10 cellular contexts compared by ENCODE assay signal in the genomic region with DNA sequence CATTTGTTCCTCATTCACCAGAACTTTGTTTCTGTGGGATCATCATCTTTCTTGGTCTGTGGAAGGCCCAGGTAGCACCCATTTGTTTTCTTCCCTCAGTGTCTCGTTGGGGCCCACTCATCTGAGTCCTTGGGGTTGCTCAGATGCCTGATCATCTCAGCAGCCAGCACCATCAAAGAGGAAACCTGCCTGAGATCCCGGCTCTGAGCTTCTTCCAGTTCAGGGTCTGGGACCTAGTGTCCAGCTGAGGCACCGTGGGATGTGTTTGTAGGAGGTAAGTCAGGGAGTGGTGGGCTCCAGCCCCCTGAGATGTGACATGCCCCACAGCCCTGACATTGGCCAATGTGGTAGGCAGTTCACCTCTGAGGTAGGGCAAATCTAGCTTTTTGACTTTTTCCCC. TPM values are rescaled to one million over a fixed set of nuclear protein-coding genes. Genes with fewer than 3 reads are reported as not detected.
DNase-seq lines count a peak whose midpoint lies in the region; ATAC-seq and TF ChIP-seq lines count a peak whose summit lies in the region.
"Had no signal": no experiment of that assay in that cellular context is flagged by ENCODE, and none has a peak within 500 bp of the region (broad histone marks: within the 10 kb centered on the region; RNA-seq: fewer than 3 reads in every experiment).

No MANE protein-coding gene starts in this region.

- no peak overlapping the region for H2BK5ac ChIP-seq in mesenchymal stem cell (ENCODE audit: low read depth, low read length, poor library complexity, severe bottlenecking)
- no peak overlapping the region for H2BK5ac ChIP-seq in H9 (ENCODE audit: insufficient read length, low read length)

- H3K9me3 Mint-ChIP-seq in activated T-helper 1 cell treated with anti-CD3 and anti-CD28 coated beads, Interleukin-12 subunit alpha, Interleukin-12 subunit beta, Interleukin-2, Interleukin-4 antibody, amounts not matched to agents 30 ng/mL and 10 ng/mL and 1 ng/mL, durations not matched to agents 14 hours and 24 hours and 36 hours, result peaks cover 6% of the 10 kb centered on the region
- peaks cover 0 to 5% of the 10 kb centered on the region in 2 experiments; a peak in 3 of 5 replicates for H3K9me3 Mint-ChIP-seq in H9

- H2BK15ac ChIP-seq in mesenchymal stem cell (ENCODE audit: low read depth, poor library complexity, severe bottlenecking) (no peak overlapping the region), H9 (ENCODE audit: low read depth, low read length) (no peak overlapping the region)

- H3K36me3 ChIP-seq in mesenchymal stem cell (ENCODE audit: control insufficient read depth in 1 of 2, insufficient read depth in 2 of 2, low read depth in 1 of 2, low read length in 2 of 2), result no peaks in the 10 kb centered on the region

- H3K23me2 ChIP-seq in H9 (ENCODE audit: insufficient read length, low read depth, low read length, poor library complexity, severe bottlenecking), result peaks cover 2% of the 10 kb centered on the region

- no peak overlapping the region for H4K8ac ChIP-seq in mesenchymal stem cell (ENCODE audit: low read length)
- H4K8ac ChIP-seq in H9 (replicated peaks; ENCODE audit: insufficient read length, low read depth, low read length), result no peak overlapping the region

- H3K27me3 ChIP-seq in mesenchymal stem cell (ENCODE audit: control insufficient read depth in 1 of 2, insufficient read depth in 1 of 2, low read length in 2 of 2) (no peaks in the 10 kb centered on the region), H9 (ENCODE audit: insufficient read depth, low read length) (no peaks in the 10 kb centered on the region)

- peak overlapping the region; percentile 2 for H4K91ac ChIP-seq in mesenchymal stem cell (ENCODE audit: low read length)
- H4K91ac ChIP-seq in H9 (ENCODE audit: insufficient read length, low read depth, low read length), result no peak overlapping the region

- H2BK120ac ChIP-seq in mesenchymal stem cell (ENCODE audit: low read depth, low read length) (no peak overlapping the region), H9 (ENCODE audit: low read depth, low read length, poor library complexity, severe bottlenecking) (no peak overlapping the region)

- H3K36me3 Mint-ChIP-seq in activated T-helper 1 cell treated with anti-CD3 and anti-CD28 coated beads, Interleukin-12 subunit alpha, Interleukin-12 subunit beta, Interleukin-2, Interleukin-4 antibody, amounts not matched to agents 30 ng/mL and 10 ng/mL and 1 ng/mL, durations not matched to agents 14 hours and 24 hours and 36 hours (ENCODE audit: low read depth), result peaks cover 11% of the 10 kb centered on the region
- H3K36me3 Mint-ChIP-seq in H9 (ENCODE audit: insufficient read depth in 1 of 3, low read depth in 3 of 3), result peaks cover 0 to 7% (median 0%) of the 10 kb centered on the region in 3 experiments; a peak in 2 of 7 replicates

- intact Hi-C loops in activated T-helper 1 cell treated with anti-CD3 and anti-CD28 coated beads, Interleukin-12 subunit alpha, Interleukin-12 subunit beta, Interleukin-2, Interleukin-4 antibody, amounts not matched to agents 30 ng/mL and 10 ng/mL and 1 ng/mL, durations not matched to agents 14 hours and 24 hours and 36 hours (cut with micrococcal nuclease), result loop anchor here (1.0 to 10.0 kb wide), 4 partner anchors 23 to 1227 kb away; partner anchors contain the start of gene SREK1

- no peak overlapping the region for H3K4me2 ChIP-seq in mesenchymal stem cell (ENCODE audit: low read length, poor library complexity, severe bottlenecking)
- no peak overlapping the region for H3K4me2 ChIP-seq in H9 (ENCODE audit: insufficient read depth, insufficient read length, low read length)

- no peak overlapping the region for H3K9ac ChIP-seq in mesenchymal stem cell (ENCODE audit: low read length)
- no peak overlapping the region for H3K9ac ChIP-seq in H9 (ENCODE audit: extremely low read depth, insufficient read length, low read length)

- H4K5ac ChIP-seq in H9 (ENCODE audit: insufficient read length, low read depth, low read length), result no peak overlapping the region

- ATAC-seq in GM21360 (IDR thresholded peaks at IDR 0.05; ENCODE audit: unreplicated experiment), result no peak
- ATAC-seq in HG03469 (IDR thresholded peaks at IDR 0.05; ENCODE audit: unreplicated experiment), result no peak
- ATAC-seq: left cardiac atrium had no signal

- H3T11ph ChIP-seq in H9 (ENCODE audit: low read length), result no peak overlapping the region

- no peak overlapping the region for H3K4me3 ChIP-seq in mesenchymal stem cell (ENCODE audit: insufficient read depth in 1 of 2, low read depth in 1 of 2, low read length in 2 of 2)

- H3K4me1 Mint-ChIP-seq in activated T-helper 1 cell treated with anti-CD3 and anti-CD28 coated beads, Interleukin-12 subunit alpha, Interleukin-12 subunit beta, Interleukin-2, Interleukin-4 antibody, amounts not matched to agents 30 ng/mL and 10 ng/mL and 1 ng/mL, durations not matched to agents 14 hours and 24 hours and 36 hours (ENCODE audit: low read depth), result peaks cover 87% of the 10 kb centered on the region
- no peaks in the 10 kb centered on the region for H3K4me1 Mint-ChIP-seq in H9

- no peak overlapping the region for H3K14ac ChIP-seq in mesenchymal stem cell (ENCODE audit: low read length in 2 of 2)
- no peak overlapping the region for H3K14ac ChIP-seq in H9 (ENCODE audit: insufficient read depth, low read length)

- no peak for TF ChIP-seq CTCF in H9 (conservative IDR thresholded peaks at IDR 0.05)

- WGBS in mesenchymal stem cell, result 94% methylated on average over 3 of the region's 3 CpGs
- no CpG with 5 or more reads among the region's 3 CpGs for WGBS in H9 (ENCODE audit: extremely low coverage, insufficient read length, low lambda C conversion rate)

- H3K27me3 Mint-ChIP-seq in activated T-helper 1 cell treated with anti-CD3 and anti-CD28 coated beads, Interleukin-12 subunit alpha, Interleukin-12 subunit beta, Interleukin-2, Interleukin-4 antibody, amounts not matched to agents 30 ng/mL and 10 ng/mL and 1 ng/mL, durations not matched to agents 14 hours and 24 hours and 36 hours (ENCODE audit: insufficient read depth), result no peaks in the 10 kb centered on the region
- H3K27me3 Mint-ChIP-seq in H9 (ENCODE audit: low read depth), result peaks cover 2% of the 10 kb centered on the region

- H3K27ac ChIP-seq in mesenchymal stem cell (ENCODE audit: low read length, poor library complexity, severe bottlenecking) (no peak overlapping the region), H9 (ENCODE audit: insufficient read length, low read depth, low read length) (no peak overlapping the region)

- H2BK12ac ChIP-seq in mesenchymal stem cell (ENCODE audit: low read length in 2 of 2) (no peak overlapping the region), H9 (ENCODE audit: insufficient read length, low read depth, low read length) (no peak overlapping the region)

- peak; percentile 31 for DNase-seq in stimulated activated CD4-positive, alpha-beta T cell treated with anti-CD3 and anti-CD28 coated beads, Interleukin-1b, Interleukin-23, amount 100 ng/mL, for 48 hours
- DNase-seq in stimulated activated CD4-positive, alpha-beta T cell treated with anti-CD3 and anti-CD28 coated beads, Interleukin-4, amount 100 ng/mL, for 4 hours, result no peak
- DNase-seq in activated T-helper 1 cell treated with anti-CD3 and anti-CD28 coated beads, Interleukin-12 subunit alpha, Interleukin-12 subunit beta, Interleukin-2, Interleukin-4 antibody, amounts not matched to agents 30 ng/mL and 10 ng/mL and 1 ng/mL, durations not matched to agents 14 hours and 24 hours and 36 hours (ENCODE audit: low spot score), result no peak
- DNase-seq in mesenchymal stem cell (no peak), H9 (no peak), NCI-H345 (lab: John Stamatoyannopoulos, UW) (no peak)
- DNase-seq: left cardiac atrium, NCI-H1694 had no signal

- H3K4me1 ChIP-seq in mesenchymal stem cell (ENCODE audit: control insufficient read depth, insufficient read depth, low read depth, low read length) (peaks cover 1% of the 10 kb centered on the region), H9 (ENCODE audit: insufficient read depth, low read length) (no peaks in the 10 kb centered on the region)

- H3K18ac ChIP-seq in mesenchymal stem cell (ENCODE audit: low read depth in 1 of 2, low read length in 2 of 2), result no peak overlapping the region
- H3K18ac ChIP-seq in H9 (ENCODE audit: insufficient read length, low read depth, low read length), result no peak overlapping the region

- peak overlapping the region; percentile 13 for H3K4me3 Mint-ChIP-seq in activated T-helper 1 cell treated with anti-CD3 and anti-CD28 coated beads, Interleukin-12 subunit alpha, Interleukin-12 subunit beta, Interleukin-2, Interleukin-4 antibody, amounts not matched to agents 30 ng/mL and 10 ng/mL and 1 ng/mL, durations not matched to agents 14 hours and 24 hours and 36 hours
- no peak overlapping the region for H3K4me3 Mint-ChIP-seq in H9

- no peak overlapping the region for H2BK20ac ChIP-seq in H9 (ENCODE audit: low read depth, low read length, poor library complexity, severe bottlenecking)

- H2AFZ ChIP-seq in mesenchymal stem cell (ENCODE audit: low read depth, low read length) (no peak overlapping the region), H9 (ENCODE audit: low read length) (no peak overlapping the region)

- H3K56ac ChIP-seq in H9 (ENCODE audit: insufficient read length, low read depth, low read length), result no peak overlapping the region

- H3K4ac ChIP-seq in mesenchymal stem cell (ENCODE audit: low read depth in 1 of 2, low read length in 2 of 2) (no peak overlapping the region), H9 (ENCODE audit: low read depth, low read length) (no peak overlapping the region)

- no peaks in the 10 kb centered on the region for H3K79me2 ChIP-seq in H9 (ENCODE audit: insufficient read depth, low read length)

- H3K23ac ChIP-seq in mesenchymal stem cell (ENCODE audit: low read length in 2 of 2) (no peak overlapping the region), H9 (ENCODE audit: insufficient read length, low read depth, low read length) (no peak overlapping the region)

- H3K27ac Mint-ChIP-seq in activated T-helper 1 cell treated with anti-CD3 and anti-CD28 coated beads, Interleukin-12 subunit alpha, Interleukin-12 subunit beta, Interleukin-2, Interleukin-4 antibody, amounts not matched to agents 30 ng/mL and 10 ng/mL and 1 ng/mL, durations not matched to agents 14 hours and 24 hours and 36 hours, result peak overlapping the region; percentile 98
- H3K27ac Mint-ChIP-seq in H9, result no peak overlapping the region

- H2AK5ac ChIP-seq in mesenchymal stem cell (ENCODE audit: low read length, severe bottlenecking), result no peak overlapping the region
- no peak overlapping the region for H2AK5ac ChIP-seq in H9 (ENCODE audit: insufficient read length, low read length)

- H3K79me1 ChIP-seq in mesenchymal stem cell (replicated peaks; ENCODE audit: low read length, poor library complexity, severe bottlenecking) (no peaks in the 10 kb centered on the region), H9 (ENCODE audit: insufficient read depth, low read depth, low read length, poor library complexity, severe bottlenecking) (no peaks in the 10 kb centered on the region)

- no peaks in the 10 kb centered on the region for H3K9me3 ChIP-seq in mesenchymal stem cell (ENCODE audit: control insufficient read depth, low read length)
- H3K9me3 ChIP-seq in H9 (ENCODE audit: control insufficient read depth, low read depth, low read length), result no peaks in the 10 kb centered on the region

- no peaks in the 10 kb centered on the region for H4K20me1 ChIP-seq in H9 (ENCODE audit: control insufficient read depth, insufficient read depth, insufficient read length)

RNA-seq across cellular contexts. Expression of gene CD180, which starts 9.4 kb away (rescaled TPM):
- total RNA-seq in activated T-helper 1 cell treated with anti-CD3 and anti-CD28 coated beads, Interleukin-12 subunit alpha, Interleukin-12 subunit beta, Interleukin-2, Interleukin-4 antibody, amounts not matched to agents 30 ng/mL and 10 ng/mL and 1 ng/mL, durations not matched to agents 14 hours and 24 hours and 36 hours, result 0.54 and 1.4 TPM in 2 replicates
- polyA plus RNA-seq in mesenchymal stem cell (2013, experiment 1 of 2), result not detected
- polyA plus RNA-seq in mesenchymal stem cell (2013, experiment 2 of 2), result not detected
- not detected in 2 replicates for total RNA-seq in H9 (2021)
